ENCODE assay signal across 28 cellular contexts in genomic region chr3:59261009-59261408, GRCh38.
"Had no signal": no experiment of that assay in that cellular context is flagged by ENCODE, and none has a peak within 500 bp of the region (broad histone marks: within the 10 kb centered on the region; RNA-seq: fewer than 3 reads in every experiment).

No MANE protein-coding gene starts in this region.

- H3K9ac ChIP-seq: neural progenitor cell, parathyroid adenoma had no signal

- H3K4me3 ChIP-seq: heart right ventricle, hepatocyte, lower lobe of right lung, neural progenitor cell, prostate gland, right lobe of liver, smooth muscle cell, transverse colon, upper lobe of left lung, vagina had no signal

- H3K4me1 ChIP-seq: lower lobe of right lung, neural progenitor cell, parathyroid adenoma, prostate gland, right lobe of liver, transverse colon, upper lobe of left lung, vagina had no signal

- H3K4me2 ChIP-seq: hepatocyte, neural progenitor cell, smooth muscle cell had no signal

- DNase-seq: heart right ventricle; islet precursor cell; lower lobe of right lung; mammary epithelial cell; mesenchymal stem cell; naive B cell; natural killer cell; nephron progenitor cell; occipital lobe; retina; right lobe of liver; stimulated activated CD4-positive, alpha-beta T cell treated with anti-CD3 and anti-CD28 coated beads, Interleukin-1b, Interleukin-23, amount 100 ng/mL, for 48 hours; stimulated activated CD4-positive, alpha-beta T cell treated with anti-CD3 and anti-CD28 coated beads, Interleukin-2, amount 100 ng/mL, for 48 hours; stimulated activated CD4-positive, alpha-beta T cell treated with anti-CD3 and anti-CD28 coated beads, Interleukin-4, amount 100 ng/mL, for 4 hours; stimulated activated CD8-positive, alpha-beta memory T cell treated with anti-CD3 and anti-CD28 coated beads, Interleukin-4, amount 100 ng/mL, for 48 hours; stimulated activated naive CD4-positive, alpha-beta T cell treated with Interleukin-2 at 50 U/mL for 16 hours; stimulated activated naive CD8-positive, alpha-beta T cell treated with anti-CD3 and anti-CD28 coated beads, Interleukin-15, amount 100 ng/mL, for 72 hours; substantia nigra; transverse colon; upper lobe of left lung had no signal

- ATAC-seq: lower lobe of right lung; natural killer cell; right lobe of liver; stimulated activated memory B cell treated with anti-CD40 and anti-IgM and Interleukin-4, amounts not matched to agents 10 μg/mL and 1 μg/mL and 100 μg/mL, for 72 hours; stimulated activated naive CD8-positive, alpha-beta T cell treated with anti-CD3 and anti-CD28 coated beads, Interleukin-15, amount 100 ng/mL, for 72 hours had no signal

- H3K9me3 ChIP-seq: heart right ventricle, lower lobe of right lung, neutrophil, prostate gland, right lobe of liver, transverse colon, upper lobe of left lung, vagina had no signal

- H3K27ac ChIP-seq: heart right ventricle, hepatocyte, lower lobe of right lung, neural progenitor cell, neutrophil, parathyroid adenoma, prostate gland, right lobe of liver, transverse colon, upper lobe of left lung, vagina had no signal

- H3K27me3 ChIP-seq: heart right ventricle, hepatocyte, neural progenitor cell, neutrophil, right lobe of liver, transverse colon, upper lobe of left lung, vagina had no signal

- H3K36me3 ChIP-seq: heart right ventricle, lower lobe of right lung, neural progenitor cell, neutrophil, prostate gland, right lobe of liver, transverse colon, upper lobe of left lung, vagina had no signal

- H3K79me2 ChIP-seq: hepatocyte, parathyroid adenoma had no signal
